In the genomic region with DNA sequence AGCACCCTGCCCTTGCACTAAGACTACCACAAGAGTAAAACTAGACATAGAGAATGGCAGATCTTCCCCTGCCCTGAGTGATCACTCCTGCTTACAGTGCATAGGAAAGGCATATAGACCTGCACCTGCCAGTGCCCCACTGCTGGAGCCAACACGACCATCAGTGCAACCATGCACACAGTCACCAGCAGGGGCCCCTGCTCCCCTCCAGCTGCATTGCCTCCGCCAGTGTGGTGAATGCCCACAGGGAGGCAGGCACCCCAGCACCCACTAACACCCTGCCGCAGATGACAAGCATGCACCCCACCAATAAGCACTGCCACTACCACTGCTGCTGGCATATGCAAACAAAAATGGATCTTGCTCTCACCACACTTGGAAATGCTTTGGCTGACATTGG, we compare ENCODE assay signal across 20 cellular contexts.
"Had no signal": no experiment of that assay in that cellular context is flagged by ENCODE, and none has a peak within 500 bp of the region (broad histone marks: within the 10 kb centered on the region; RNA-seq: fewer than 3 reads in every experiment).

No MANE protein-coding gene starts in this region.

- H3K27ac Mint-ChIP-seq: natural killer cell treated with Interleukin-12 subunit alpha and Interleukin-12 subunit beta and Interleukin-15 and Interleukin-18, amount 100 ng/mL, for 72 hours; neural progenitor cell had no signal

- H3K27me3 ChIP-seq: esophagus muscularis mucosa, gastrocnemius medialis, heart right ventricle, neural progenitor cell, ovary, right atrium auricular region, uterus had no signal

- H3K4me3 ChIP-seq: esophagus muscularis mucosa, gastrocnemius medialis, heart right ventricle, lung, neural progenitor cell, ovary, right atrium auricular region, uterus had no signal

- H3K4me1 ChIP-seq: esophagus muscularis mucosa, gastrocnemius medialis, heart right ventricle, neural progenitor cell, right atrium auricular region, uterus had no signal

- H3K4me1 Mint-ChIP-seq: neural progenitor cell had no signal

- H3K4me2 ChIP-seq: neural progenitor cell had no signal

- H3K27me3 Mint-ChIP-seq: natural killer cell treated with Interleukin-12 subunit alpha and Interleukin-12 subunit beta and Interleukin-15 and Interleukin-18, amount 100 ng/mL, for 72 hours had no signal

- H3K4me3 Mint-ChIP-seq: natural killer cell treated with Interleukin-12 subunit alpha and Interleukin-12 subunit beta and Interleukin-15 and Interleukin-18, amount 100 ng/mL, for 72 hours; neural progenitor cell had no signal

- H3K36me3 ChIP-seq: esophagus muscularis mucosa, gastrocnemius medialis, heart right ventricle, neural progenitor cell, ovary, right atrium auricular region, uterus had no signal

- DNase-seq: effector memory CD4-positive, alpha-beta T cell; gastrocnemius medialis; heart right ventricle; left colon; left ventricle myocardium superior; mesenchymal stem cell; midbrain; nucleus accumbens; ovary; small intestine; stimulated activated CD4-positive, alpha-beta T cell treated with anti-CD3 and anti-CD28 coated beads, Interleukin-12 subunit alpha, Interleukin-12 subunit beta, amount 100 ng/mL, for 4 hours; stimulated activated naive CD4-positive, alpha-beta T cell treated with Interleukin-2 at 50 U/mL for 16 hours; trophoblast cell; uterus had no signal

- H3K27ac ChIP-seq: epithelial cell of prostate, esophagus muscularis mucosa, gastrocnemius medialis, heart right ventricle, neural progenitor cell, ovary, right atrium auricular region, uterus had no signal

- H3K9me3 ChIP-seq: ovary, uterus had no signal

- H3K9ac ChIP-seq: neural progenitor cell had no signal

- ATAC-seq: gastrocnemius medialis, heart right ventricle, left colon, left ventricle myocardium superior had no signal

- H2AFZ ChIP-seq: neural progenitor cell had no signal

- H3K36me3 Mint-ChIP-seq: neural progenitor cell had no signal
